In the genomic region with DNA sequence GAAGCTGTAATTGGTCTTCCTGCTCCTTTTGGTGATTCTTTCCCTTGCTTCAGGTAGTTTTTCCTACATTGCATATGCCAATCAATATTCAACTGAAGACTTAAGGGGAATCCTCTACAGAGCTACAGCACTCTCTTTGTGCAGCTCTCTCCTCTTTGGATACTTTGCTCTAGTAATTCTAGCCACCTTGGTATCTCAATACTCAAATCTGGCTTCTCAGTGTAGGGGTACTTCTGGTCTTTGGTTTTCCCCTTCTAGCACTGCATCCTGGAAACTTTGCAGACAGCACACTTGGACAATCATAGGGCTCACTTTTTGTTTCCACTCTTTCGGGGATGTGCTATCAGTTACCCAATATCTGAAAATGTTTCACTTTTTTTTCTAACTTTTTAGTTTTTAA, we compare ENCODE assay signal across 27 cellular contexts. TPM values are rescaled to one million over a fixed set of nuclear protein-coding genes. Genes with fewer than 3 reads are reported as not detected.
A peak's percentile ranks its signal among the peaks of the same experiment; 100 is the strongest.
DNase-seq lines count a peak whose midpoint lies in the region; ATAC-seq, FAIRE-seq and TF ChIP-seq lines count a peak whose summit lies in the region.
"Had no signal": no experiment of that assay in that cellular context is flagged by ENCODE, and none has a peak within 500 bp of the region (broad histone marks: within the 10 kb centered on the region; RNA-seq: fewer than 3 reads in every experiment).

No MANE protein-coding gene starts in this region.

- no peak overlapping the region for H3K27ac ChIP-seq in H1 (ENCODE audit: low read depth, low read length)
- H3K27ac ChIP-seq: A549, GM23248, KMS-11, SJCRH30 had no signal

- no peak overlapping the region for H4K91ac ChIP-seq in H1 (replicated peaks; ENCODE audit: insufficient read length, low read length)

- no peak overlapping the region for H2AK5ac ChIP-seq in H1 (ENCODE audit: low read depth, low read length)

- H3K36me3 ChIP-seq in H1 (ENCODE audit: control insufficient read depth in 2 of 4, insufficient read depth in 4 of 4, low read length in 3 of 4), result 0 out of 8 replicates have a peak, but pooled peaks cover 0 to 5% (median 0%) of the 10 kb centered on the region in 4 experiments
- H3K36me3 ChIP-seq: HAP-1 had no signal

- H3K56ac ChIP-seq in H1 (replicated peaks; ENCODE audit: insufficient read length, low read depth, low read length), result no peak overlapping the region

- no peaks in the 10 kb centered on the region for H3K27me3 Mint-ChIP-seq in activated CD8-positive, alpha-beta T cell treated with anti-CD3 and anti-CD28 coated beads for 36 hours
- H3K27me3 Mint-ChIP-seq in activated CD8-positive, alpha-beta T cell treated with anti-CD3 and anti-CD28 coated beads, Interleukin-2, amount 10 ng/mL, durations not matched to agents 7 days and 5 days (ENCODE audit: low read depth), result no peaks in the 10 kb centered on the region
- H3K27me3 Mint-ChIP-seq: CD4-positive, alpha-beta T cell had no signal

- intact Hi-C loops in activated CD8-positive, alpha-beta T cell treated with anti-CD3 and anti-CD28 coated beads for 36 hours (cut with micrococcal nuclease), result no loop called here
- intact Hi-C loops in lower leg skin (cut with DNase I; ENCODE audit: low total_unique reads), result no loop called here

- no peak overlapping the region for H4K8ac ChIP-seq in H1 (ENCODE audit: extremely low read depth, insufficient read depth, low read length)

- H3K18ac ChIP-seq in H1 (ENCODE audit: extremely low read depth, low read length), result no peak overlapping the region

- H3K79me2 ChIP-seq in H1 (ENCODE audit: control insufficient read depth in 1 of 2, insufficient read depth in 2 of 2, low read length in 2 of 2), result peaks cover 0 to 37% of the 10 kb centered on the region in 2 experiments; a peak in 2 of 4 replicates

- peaks cover 36% of the 10 kb centered on the region for H3K4me1 Mint-ChIP-seq in activated CD8-positive, alpha-beta T cell treated with anti-CD3 and anti-CD28 coated beads for 36 hours (ENCODE audit: low read depth)
- peaks cover 29% of the 10 kb centered on the region for H3K4me1 Mint-ChIP-seq in activated CD8-positive, alpha-beta T cell treated with anti-CD3 and anti-CD28 coated beads, Interleukin-2, amount 10 ng/mL, durations not matched to agents 7 days and 5 days (ENCODE audit: low read depth)

- 0 out of 4 replicates have a peak, but pooled peaks cover 0 to 3% of the 10 kb centered on the region in 2 experiments for H3K9me3 ChIP-seq in H1 (ENCODE audit: insufficient read depth in 2 of 2, low read depth in 1 of 2, low read length in 1 of 2)
- H3K9me3 ChIP-seq: HAP-1 had no signal

- WGBS in H1 (ENCODE audit: extremely low coverage in 1 of 2, insufficient coverage in 1 of 2, insufficient read length in 1 of 2, insufficient replicate concordance in 2 of 2, low coverage in 1 of 2, low lambda C conversion rate in 2 of 2, missing lambda C conversion rate in 1 of 2), 2 experiments, result 87% methylated on average over 1 of the region's 1 CpG; no CpG with 5 or more reads in 1 of the 2 experiments
- WGBS in lower leg skin, 2 donors, result 95 to 100% methylated on average over 1 of the region's 1 CpG

- TF ChIP-seq EP300 in H1 (IDR thresholded peaks at IDR 0.05; ENCODE audit: borderline replicate concordance in 1 of 2, low read depth in 2 of 2, low read length in 2 of 2), result no peak

- H3K36me3 Mint-ChIP-seq in activated CD8-positive, alpha-beta T cell treated with anti-CD3 and anti-CD28 coated beads for 36 hours (ENCODE audit: low read depth), result peaks cover 38% of the 10 kb centered on the region
- peaks cover 65% of the 10 kb centered on the region for H3K36me3 Mint-ChIP-seq in activated CD8-positive, alpha-beta T cell treated with anti-CD3 and anti-CD28 coated beads, Interleukin-2, amount 10 ng/mL, durations not matched to agents 7 days and 5 days (ENCODE audit: low read depth)

- no peak overlapping the region for H2BK20ac ChIP-seq in H1 (ENCODE audit: low read length)

- no peak for FAIRE-seq in H1 (lab: Jason Lieb, UNC)
- FAIRE-seq: A549, GM12891 had no signal

- POLR2A ChIA-PET in activated CD8-positive, alpha-beta T cell treated with anti-CD3 and anti-CD28 coated beads for 36 hours (lab: Charles Lee), result no interaction called here
- POLR2A ChIA-PET in activated CD8-positive, alpha-beta T cell treated with anti-CD3 and anti-CD28 coated beads, Interleukin-2, amount 10 ng/mL, durations not matched to agents 7 days and 5 days (lab: Charles Lee), result no interaction called here
- POLR2A ChIA-PET in H1 (lab: Charles Lee; ENCODE audit: partially characterized antibody), result no interaction called here

- TF ChIP-seq CTCF in activated CD8-positive, alpha-beta T cell treated with anti-CD3 and anti-CD28 coated beads for 36 hours (IDR thresholded peaks at IDR 0.05), result no peak
- TF ChIP-seq CTCF in GM12865 (IDR thresholded peaks at IDR 0.05; ENCODE audit: insufficient read depth, low read depth, low read length, missing control alignments) (no peak), H1 (IDR thresholded peaks at IDR 0.05; ENCODE audit: control extremely low read depth in 1 of 3, insufficient read depth in 1 of 3, low read depth in 1 of 3, low read length in 3 of 3) (no peak), lower leg skin (IDR thresholded peaks at IDR 0.05) (no peak)

- ATAC-seq in activated CD8-positive, alpha-beta T cell treated with anti-CD3 and anti-CD28 coated beads for 36 hours, result peak; percentile 20
- ATAC-seq in activated CD8-positive, alpha-beta T cell treated with anti-CD3 and anti-CD28 coated beads, Interleukin-2, amount 10 ng/mL, durations not matched to agents 7 days and 5 days, result no peak
- ATAC-seq in HG02610 (IDR thresholded peaks at IDR 0.05; ENCODE audit: unreplicated experiment) (peak; percentile 57), GM21515 (IDR thresholded peaks at IDR 0.05; ENCODE audit: unreplicated experiment) (no peak)
- ATAC-seq: A549, Panc1 had no signal

- H4K5ac ChIP-seq in H1 (ENCODE audit: insufficient read length, low read depth, low read length), result no peak overlapping the region

- H3K4me3 ChIP-seq in GM12865 (ENCODE audit: low read depth, low read length) (no peak overlapping the region), H1 (ENCODE audit: extremely low read depth in 1 of 4, insufficient read depth in 2 of 4, low read depth in 3 of 4, low read length in 4 of 4) (no peak overlapping the region), lower leg skin (ENCODE audit: low read depth, poor library complexity, severe bottlenecking) (no peak overlapping the region)
- H3K4me3 ChIP-seq: A549, GM23248, HAP-1, SJCRH30 had no signal

- H3K27ac Mint-ChIP-seq in activated CD8-positive, alpha-beta T cell treated with anti-CD3 and anti-CD28 coated beads for 36 hours, result peak overlapping the region; percentile 61
- no peak overlapping the region for H3K27ac Mint-ChIP-seq in activated CD8-positive, alpha-beta T cell treated with anti-CD3 and anti-CD28 coated beads, Interleukin-2, amount 10 ng/mL, durations not matched to agents 7 days and 5 days
- H3K27ac Mint-ChIP-seq: CD4-positive, alpha-beta T cell had no signal

- H3K27me3 ChIP-seq in H1 (replicated peaks in 1 of 4; ENCODE audit: control insufficient read depth in 3 of 4, extremely low read depth in 1 of 4, insufficient read depth in 3 of 4, low read length in 3 of 4), result no peaks in the 10 kb centered on the region
- H3K27me3 ChIP-seq: SJCRH30 had no signal

- H2AFZ ChIP-seq in H1 (ENCODE audit: low read length), result no peak overlapping the region
- H2AFZ ChIP-seq: GM23248 had no signal

- no peak for TF ChIP-seq RAD21 in H1 (IDR thresholded peaks at IDR 0.05 in 1 of 2, conservative IDR thresholded peaks at IDR 0.05 in 1 of 2; ENCODE audit: low read depth in 2 of 2, low read length in 2 of 2)

- peak overlapping the region; percentile 12 for H3K23ac ChIP-seq in H1 (ENCODE audit: insufficient read length)

- H2BK5ac ChIP-seq in H1 (ENCODE audit: low read depth, low read length), result no peak overlapping the region

- TF ChIP-seq POLR2A in H1 (IDR thresholded peaks at IDR 0.05; ENCODE audit: control extremely low read depth in 1 of 2, low read depth in 2 of 2, low read length in 2 of 2) (no peak), lower leg skin (IDR thresholded peaks at IDR 0.05) (no peak)

- no peak overlapping the region for H3K14ac ChIP-seq in H1 (ENCODE audit: insufficient read length)

- no peak overlapping the region for H2BK120ac ChIP-seq in H1 (replicated peaks; ENCODE audit: low read depth, low read length)

- CTCF ChIA-PET in activated CD8-positive, alpha-beta T cell treated with anti-CD3 and anti-CD28 coated beads for 36 hours (lab: Charles Lee), result no interaction called here
- CTCF ChIA-PET in activated CD8-positive, alpha-beta T cell treated with anti-CD3 and anti-CD28 coated beads, Interleukin-2, amount 10 ng/mL, durations not matched to agents 7 days and 5 days (lab: Charles Lee), result interaction anchor here (1.0 kb wide), 1 partner anchor 9 kb away, joined by 3 read pairs; no protein-coding TSS in a partner anchor
- CTCF ChIA-PET in H1 (lab: Charles Lee; ENCODE audit: partially characterized antibody), result no interaction called here

- no peaks in the 10 kb centered on the region for H3K4me1 ChIP-seq in H1 (replicated peaks in 1 of 4; ENCODE audit: control insufficient read depth in 3 of 4, insufficient read depth in 4 of 4, low read length in 3 of 4)

- peaks cover 27% of the 10 kb centered on the region for H3K9me3 Mint-ChIP-seq in activated CD8-positive, alpha-beta T cell treated with anti-CD3 and anti-CD28 coated beads for 36 hours
- peaks cover 40% of the 10 kb centered on the region for H3K9me3 Mint-ChIP-seq in activated CD8-positive, alpha-beta T cell treated with anti-CD3 and anti-CD28 coated beads, Interleukin-2, amount 10 ng/mL, durations not matched to agents 7 days and 5 days (ENCODE audit: insufficient read depth)
- H3K9me3 Mint-ChIP-seq: CD4-positive, alpha-beta T cell had no signal

- H3K9ac ChIP-seq in H1 (replicated peaks in 1 of 4; ENCODE audit: extremely low read depth in 1 of 4, low read depth in 3 of 4, low read length in 3 of 4), result no peak overlapping the region
- H3K9ac ChIP-seq: GM23248, KMS-11 had no signal

- H2BK12ac ChIP-seq in H1 (ENCODE audit: low read depth, low read length), result no peak overlapping the region

- H3K23me2 ChIP-seq in H1 (ENCODE audit: low read depth, low read length), result no peaks in the 10 kb centered on the region; the same call in 1 of the 2 replicates

- no peak overlapping the region for H3K4me2 ChIP-seq in H1 (ENCODE audit: insufficient read depth in 1 of 2, low read depth in 2 of 2, low read length in 2 of 2)
- H3K4me2 ChIP-seq: A549, KMS-11 had no signal

- no peak overlapping the region for H3K4ac ChIP-seq in H1 (replicated peaks; ENCODE audit: insufficient read length, low read depth, low read length)

- DNase-seq in activated CD8-positive, alpha-beta T cell treated with anti-CD3 and anti-CD28 coated beads for 36 hours, result no peak
- DNase-seq in activated CD8-positive, alpha-beta T cell treated with anti-CD3 and anti-CD28 coated beads, Interleukin-2, amount 10 ng/mL, durations not matched to agents 7 days and 5 days, result no peak
- peak; percentile 21 for DNase-seq in GM12865 (ENCODE audit: low read depth)
- DNase-seq in H1 (ENCODE audit: low read depth in 1 of 2, low spot score in 2 of 2), result no peak
- no peak for DNase-seq in SHP77 (lab: John Stamatoyannopoulos, UW)
- no peak for DNase-seq in lower leg skin (ENCODE audit: low spot score in 2 of 2)
- DNase-seq: Caco-2; CD4-positive, alpha-beta T cell; DMS 273 treated with DMSO at 0.1 percent for 48 hours; DMS79 treated with DMSO at 0.1 percent for 48 hours; GM23248; IMR-90; NCI-H1092 treated with DMSO at 0.1 percent for 48 hours; NCI-H1436 treated with DMSO at 0.1 percent for 48 hours; NCI-H1930; NCI-H226; NCI-H510A treated with DMSO at 0.1 percent for 48 hours; NCI-H774; NK-92 treated with Interleukin-12 subunit alpha and Interleukin-12 subunit beta, amount 100 ng/mL, for 24 hours; SJCRH30 had no signal

- H3K4me3 Mint-ChIP-seq in activated CD8-positive, alpha-beta T cell treated with anti-CD3 and anti-CD28 coated beads for 36 hours, result no peak overlapping the region
- H3K4me3 Mint-ChIP-seq in activated CD8-positive, alpha-beta T cell treated with anti-CD3 and anti-CD28 coated beads, Interleukin-2, amount 10 ng/mL, durations not matched to agents 7 days and 5 days, result no peak overlapping the region
- H3K4me3 Mint-ChIP-seq: CD4-positive, alpha-beta T cell had no signal

- no peak overlapping the region for H2BK15ac ChIP-seq in H1 (ENCODE audit: low read length)

- no peaks in the 10 kb centered on the region for H4K20me1 ChIP-seq in H1 (replicated peaks in 1 of 2; ENCODE audit: control insufficient read depth in 1 of 2, insufficient read depth in 2 of 2, low read length in 2 of 2)

- H3K79me1 ChIP-seq in H1 (ENCODE audit: low read depth, low read length), result no peaks in the 10 kb centered on the region; the same call in 1 of the 2 replicates

RNA-seq across cellular contexts. Expression of a gene that starts 9.9 kb away (rescaled TPM):
- total RNA-seq in activated CD8-positive, alpha-beta T cell treated with anti-CD3 and anti-CD28 coated beads for 36 hours, result 10 to 100 TPM; 25.2 to 25.4 TPM
- 10 to 100 TPM; 34.9 to 39.1 TPM for total RNA-seq in activated CD8-positive, alpha-beta T cell treated with anti-CD3 and anti-CD28 coated beads, Interleukin-2, amount 10 ng/mL, durations not matched to agents 7 days and 5 days
- 18.2 and 25.4 TPM in 2 replicates for total RNA-seq in H1 (2021; fragmentation: NEBNext Ultra II Directional; extraction: Animal tissue kit (Norgen Biotek cat#: 25700))
- polyA plus RNA-seq in H1 (2011; rRNA removed), result 5.0 and 9.0 TPM in 2 replicates
- 10.4 TPM for polyA plus RNA-seq in H1 (2011; cell fraction: cytosol; rRNA removed)
- polyA plus RNA-seq in H1 (2011; cell fraction: nucleus; rRNA removed), result 6.4 TPM
- polyA plus RNA-seq in H1 (2012, experiment 1 of 2), result 7.0 to 13.6 TPM (median 9.3 TPM) in 4 replicates
- polyA plus RNA-seq in H1 (2012, experiment 2 of 2), result 0.73 TPM
- 17.1 TPM for polyA plus RNA-seq in H1 (2013, experiment 1 of 2)
- polyA plus RNA-seq in H1 (2013, experiment 2 of 2), result 19.7 TPM
- polyA minus RNA-seq in H1 (2011; rRNA and poly(A)+ RNA removed), result 15.9 and 19.6 TPM in 2 replicates
- 7.6 TPM for polyA minus RNA-seq in H1 (2011; cell fraction: cytosol; rRNA and poly(A)+ RNA removed)
- 33.7 TPM for polyA minus RNA-seq in H1 (2011; cell fraction: nucleus; rRNA and poly(A)+ RNA removed)
- total RNA-seq in lower leg skin, result 10 to 100 TPM in 2 of 4 donors, 1 to 10 TPM in 2; 6.9 to 11.9 (median 9.8) TPM

RNA-seq across cellular contexts. Expression of a gene that starts 10.3 kb away (rescaled TPM):
- total RNA-seq in activated CD8-positive, alpha-beta T cell treated with anti-CD3 and anti-CD28 coated beads for 36 hours, result 1 to 10 TPM; 8.1 to 8.6 TPM
- 10 to 100 TPM; 14.1 to 14.8 TPM for total RNA-seq in activated CD8-positive, alpha-beta T cell treated with anti-CD3 and anti-CD28 coated beads, Interleukin-2, amount 10 ng/mL, durations not matched to agents 7 days and 5 days
- total RNA-seq in H1 (2021; fragmentation: NEBNext Ultra II Directional; extraction: Animal tissue kit (Norgen Biotek cat#: 25700)), result 22.1 and 23.3 TPM in 2 replicates
- 13.2 and 29.2 TPM in 2 replicates for polyA plus RNA-seq in H1 (2011; rRNA removed)
- 25.3 TPM for polyA plus RNA-seq in H1 (2011; cell fraction: cytosol; rRNA removed)
- polyA plus RNA-seq in H1 (2011; cell fraction: nucleus; rRNA removed), result 5.3 TPM
- polyA plus RNA-seq in H1 (2012, experiment 1 of 2), result 20.7 to 26.5 TPM (median 21.8 TPM) in 4 replicates
- polyA plus RNA-seq in H1 (2012, experiment 2 of 2), result 8.7 TPM
- polyA plus RNA-seq in H1 (2013, experiment 1 of 2), result 29.7 TPM
- polyA plus RNA-seq in H1 (2013, experiment 2 of 2), result 29.7 TPM
- 9.9 and 10.8 TPM in 2 replicates for polyA minus RNA-seq in H1 (2011; rRNA and poly(A)+ RNA removed)
- 6.9 TPM for polyA minus RNA-seq in H1 (2011; cell fraction: cytosol; rRNA and poly(A)+ RNA removed)
- 8.3 TPM for polyA minus RNA-seq in H1 (2011; cell fraction: nucleus; rRNA and poly(A)+ RNA removed)
- total RNA-seq in lower leg skin, result 10 to 100 TPM; 10.9 to 14.0 (median 11.7) TPM

Comparison
In these comparisons a context has a peak if more than half of its experiments do, and no peak if none do; other contexts are left out.
1. ATAC-seq: peak in activated CD8-positive, alpha-beta T cell treated with anti-CD3 and anti-CD28 coated beads for 36 hours (single experiment) and HG02610 (single experiment); none in activated CD8-positive, alpha-beta T cell treated with anti-CD3 and anti-CD28 coated beads, Interleukin-2, amount 10 ng/mL, durations not matched to agents 7 days and 5 days (single experiment) and GM21515 (single experiment).